16 cellular contexts compared by ENCODE assay signal in genomic region chr1:106746448-106747085, GRCh38.
DNase-seq lines count a peak whose midpoint lies in the region; ATAC-seq lines count a peak whose summit lies in the region.
"Had no signal": no experiment of that assay in that cellular context is flagged by ENCODE, and none has a peak within 500 bp of the region (broad histone marks: within the 10 kb centered on the region; RNA-seq: fewer than 3 reads in every experiment).

No MANE protein-coding gene starts in this region.

- no peaks in the 10 kb centered on the region for H3K9me3 ChIP-seq in HUES64 (ENCODE audit: insufficient read depth, low read depth, low read length)
- H3K9me3 ChIP-seq: pancreas, upper lobe of right lung had no signal

- CTCF ChIA-PET in activated CD4-positive, alpha-beta T cell treated with anti-CD3 and anti-CD28 coated beads, Interleukin-2, amount 10 ng/mL, durations not matched to agents 7 days and 5 days (lab: Charles Lee), result no interaction called here

- ATAC-seq in HG02852 (IDR thresholded peaks at IDR 0.05; ENCODE audit: unreplicated experiment), result no peak
- ATAC-seq: upper lobe of right lung had no signal

- 4% methylated on average over 2 of the region's 2 CpGs for WGBS in HUES64

- peak; percentile 81 for DNase-seq in COR-L47 (lab: John Stamatoyannopoulos, UW)
- peak; percentile 51 for DNase-seq in SK-N-DZ (ENCODE audit: low spot score)
- peak; percentile 13 for DNase-seq in glomerular visceral epithelial cell (ENCODE audit: extremely low spot score)
- DNase-seq in stimulated activated CD4-positive, alpha-beta T cell treated with anti-CD3 and anti-CD28 coated beads, Interleukin-4, amount 100 ng/mL, for 1 hour, result no peak
- DNase-seq in activated CD4-positive, alpha-beta T cell treated with anti-CD3 and anti-CD28 coated beads for 1 hour, result no peak
- DNase-seq in activated CD4-positive, alpha-beta T cell treated with anti-CD3 and anti-CD28 coated beads, Interleukin-2, amount 10 ng/mL, durations not matched to agents 7 days and 5 days, result no peak
- DNase-seq: activated naive CD8-positive, alpha-beta T cell treated with anti-CD3 and anti-CD28 coated beads, Interleukin-2, amount 10 ng/mL, durations not matched to agents 7 days and 5 days; mesenchymal stem cell; NCI-H526 treated with DMSO at 0.1 percent for 48 hours; pancreas; SHP77 treated with DMSO at 0.1 percent for 48 hours; stimulated activated CD4-positive, alpha-beta T cell treated with anti-CD3 and anti-CD28 coated beads, Interleukin-15, amount 100 ng/mL, for 24 hours; upper lobe of right lung had no signal

- no peaks in the 10 kb centered on the region for H3K36me3 ChIP-seq in HUES64 (ENCODE audit: insufficient read depth, low read length)
- H3K36me3 ChIP-seq: pancreas, upper lobe of right lung had no signal

- H3K4me1 ChIP-seq in HUES64 (ENCODE audit: insufficient read depth, low read length), result peaks cover 39% of the 10 kb centered on the region
- H3K4me1 ChIP-seq: pancreas, upper lobe of right lung had no signal

- no peaks in the 10 kb centered on the region for H3K27me3 ChIP-seq in HUES64 (ENCODE audit: insufficient read depth, low read length)
- H3K27me3 ChIP-seq: pancreas, upper lobe of right lung had no signal

- H3K36me3 Mint-ChIP-seq in activated CD4-positive, alpha-beta T cell treated with anti-CD3 and anti-CD28 coated beads, Interleukin-2, amount 10 ng/mL, durations not matched to agents 7 days and 5 days (ENCODE audit: low read depth), result no peaks in the 10 kb centered on the region
- H3K36me3 Mint-ChIP-seq: activated naive CD8-positive, alpha-beta T cell treated with anti-CD3 and anti-CD28 coated beads, Interleukin-2, amount 10 ng/mL, durations not matched to agents 7 days and 5 days had no signal

- POLR2A ChIA-PET in activated CD4-positive, alpha-beta T cell treated with anti-CD3 and anti-CD28 coated beads, Interleukin-2, amount 10 ng/mL, durations not matched to agents 7 days and 5 days (lab: Charles Lee), result no interaction called here

- 0 out of 2 replicates have a peak overlapping the region, but pooled peaks have one; percentile 0 for H3K4me3 ChIP-seq in HUES64 (ENCODE audit: low read length)
- H3K4me3 ChIP-seq: pancreas, upper lobe of right lung had no signal

- H3K27ac Mint-ChIP-seq in activated CD4-positive, alpha-beta T cell treated with anti-CD3 and anti-CD28 coated beads, Interleukin-2, amount 10 ng/mL, durations not matched to agents 7 days and 5 days, result no peak overlapping the region
- H3K27ac Mint-ChIP-seq: activated naive CD8-positive, alpha-beta T cell treated with anti-CD3 and anti-CD28 coated beads, Interleukin-2, amount 10 ng/mL, durations not matched to agents 7 days and 5 days; dendritic cell treated with granulocyte-macrophage colony-stimulating factor and Interleukin-4, amounts not matched to agents 40 ng/mL and 50 ng/mL, for 4 days had no signal

- no peaks in the 10 kb centered on the region for H3K27me3 Mint-ChIP-seq in activated CD4-positive, alpha-beta T cell treated with anti-CD3 and anti-CD28 coated beads, Interleukin-2, amount 10 ng/mL, durations not matched to agents 7 days and 5 days
- H3K27me3 Mint-ChIP-seq: activated naive CD8-positive, alpha-beta T cell treated with anti-CD3 and anti-CD28 coated beads, Interleukin-2, amount 10 ng/mL, durations not matched to agents 7 days and 5 days; dendritic cell treated with granulocyte-macrophage colony-stimulating factor and Interleukin-4, amounts not matched to agents 40 ng/mL and 50 ng/mL, for 4 days had no signal

- peak overlapping the region; percentile 20; the same call in 1 of the 2 replicates for H3K9ac ChIP-seq in HUES64 (ENCODE audit: low read depth, low read length)

- H3K4me3 Mint-ChIP-seq in activated CD4-positive, alpha-beta T cell treated with anti-CD3 and anti-CD28 coated beads, Interleukin-2, amount 10 ng/mL, durations not matched to agents 7 days and 5 days, result no peak overlapping the region
- H3K4me3 Mint-ChIP-seq: activated naive CD8-positive, alpha-beta T cell treated with anti-CD3 and anti-CD28 coated beads, Interleukin-2, amount 10 ng/mL, durations not matched to agents 7 days and 5 days; dendritic cell treated with granulocyte-macrophage colony-stimulating factor and Interleukin-4, amounts not matched to agents 40 ng/mL and 50 ng/mL, for 4 days had no signal

- H3K9me3 Mint-ChIP-seq in activated CD4-positive, alpha-beta T cell treated with anti-CD3 and anti-CD28 coated beads, Interleukin-2, amount 10 ng/mL, durations not matched to agents 7 days and 5 days, result no peaks in the 10 kb centered on the region
- H3K9me3 Mint-ChIP-seq: activated naive CD8-positive, alpha-beta T cell treated with anti-CD3 and anti-CD28 coated beads, Interleukin-2, amount 10 ng/mL, durations not matched to agents 7 days and 5 days had no signal

- H3K27ac ChIP-seq in HUES64 (ENCODE audit: low read depth, low read length), result peak overlapping the region; percentile 74
- H3K27ac ChIP-seq: pancreas, upper lobe of right lung had no signal

- H3K4me1 Mint-ChIP-seq in activated CD4-positive, alpha-beta T cell treated with anti-CD3 and anti-CD28 coated beads, Interleukin-2, amount 10 ng/mL, durations not matched to agents 7 days and 5 days, result no peaks in the 10 kb centered on the region
- H3K4me1 Mint-ChIP-seq: activated naive CD8-positive, alpha-beta T cell treated with anti-CD3 and anti-CD28 coated beads, Interleukin-2, amount 10 ng/mL, durations not matched to agents 7 days and 5 days had no signal

Comparison
In these comparisons a context has a peak if more than half of its experiments do, and no peak if none do; other contexts are left out.
1. DNase-seq: peak in COR-L47 (single experiment), SK-N-DZ (single experiment) and glomerular visceral epithelial cell (single experiment); none in stimulated activated CD4-positive, alpha-beta T cell treated with anti-CD3 and anti-CD28 coated beads, Interleukin-4, amount 100 ng/mL, for 1 hour (single experiment), activated CD4-positive, alpha-beta T cell treated with anti-CD3 and anti-CD28 coated beads for 1 hour (single experiment) and activated CD4-positive, alpha-beta T cell treated with anti-CD3 and anti-CD28 coated beads, Interleukin-2, amount 10 ng/mL, durations not matched to agents 7 days and 5 days (single experiment).